23 cellular contexts compared by ENCODE assay signal in genomic region chr6:166898910-166899309, GRCh38. TPM values are rescaled to one million over a fixed set of nuclear protein-coding genes. Genes with fewer than 3 reads are reported as not detected.
A peak's percentile ranks its signal among the peaks of the same experiment; 100 is the strongest.
DNase-seq lines count a peak whose midpoint lies in the region; ATAC-seq, FAIRE-seq and TF ChIP-seq lines count a peak whose summit lies in the region.
"Had no signal": no experiment of that assay in that cellular context is flagged by ENCODE, and none has a peak within 500 bp of the region (broad histone marks: within the 10 kb centered on the region; RNA-seq: fewer than 3 reads in every experiment).

No MANE protein-coding gene starts in this region.

- H2AK5ac ChIP-seq in H9 (ENCODE audit: insufficient read length, low read length): no peak overlapping the region

- intact Hi-C loops in kidney (cut with DNase I): no loop called here

- H3K4me3 Mint-ChIP-seq in H9: no peak overlapping the region
- H3K4me3 Mint-ChIP-seq in neural progenitor cell: no peak overlapping the region
- no peak overlapping the region for H3K4me3 Mint-ChIP-seq in activated T-cell treated with anti-CD3 and anti-CD28 coated beads, Interleukin-2, amount 50 U/mL, for 4 hours
- H3K4me3 Mint-ChIP-seq: B cell; CD4-positive, CD25-positive, alpha-beta regulatory T cell; CD8-positive, alpha-beta T cell; GM23338 had no signal

- peaks cover 4% of the 10 kb centered on the region for H3F3A ChIP-seq in neural progenitor cell (ENCODE audit: low read depth)

- no peak overlapping the region for H3K4me3 ChIP-seq in bronchial epithelial cell (ENCODE audit: low read depth, low read length)
- H3K4me3 ChIP-seq in kidney (ENCODE audit: low read length in 2 of 2): no peak overlapping the region
- no peak overlapping the region for H3K4me3 ChIP-seq in neural progenitor cell
- H3K4me3 ChIP-seq: BLaER1, GM23338 had no signal

- H2BK5ac ChIP-seq in H9 (ENCODE audit: insufficient read length, low read length): no peak overlapping the region

- no peak overlapping the region for H2BK20ac ChIP-seq in H9 (ENCODE audit: low read depth, low read length, poor library complexity, severe bottlenecking)

- no peak overlapping the region for H3K4ac ChIP-seq in H9 (ENCODE audit: low read depth, low read length)

- H3K23me2 ChIP-seq in H9 (ENCODE audit: insufficient read length, low read depth, low read length, poor library complexity, severe bottlenecking): no peaks in the 10 kb centered on the region

- H3K9ac ChIP-seq in H9 (ENCODE audit: extremely low read depth, insufficient read length, low read length): no peak overlapping the region
- no peak overlapping the region for H3K9ac ChIP-seq in kidney (ENCODE audit: low read length in 2 of 2)
- H3K9ac ChIP-seq in neural progenitor cell: no peak overlapping the region
- H3K9ac ChIP-seq: BLaER1 had no signal

- DNase-seq in H9 (no peak), bronchial epithelial cell (ENCODE audit: low read depth) (no peak), kidney (peak; percentile 54), neural progenitor cell (ENCODE audit: low spot score) (no peak), GM13976 (ENCODE audit: low spot score) (no peak), NCI-H82 (lab: John Stamatoyannopoulos, UW) (no peak)
- no peak for DNase-seq in activated T-cell treated with anti-CD3 and anti-CD28 coated beads, Interleukin-2, amount 50 U/mL, for 4 hours
- DNase-seq: CD4-positive, CD25-positive, alpha-beta regulatory T cell; CD8-positive, alpha-beta T cell; DMS 273 treated with DMSO at 0.1 percent for 48 hours; DMS79; EL; GDM1; HCEC 1CT had no signal

- no peaks in the 10 kb centered on the region; a peak in 1 of 5 replicates for H3K9me3 Mint-ChIP-seq in H9
- peaks cover 25% of the 10 kb centered on the region for H3K9me3 Mint-ChIP-seq in neural progenitor cell
- no peaks in the 10 kb centered on the region for H3K9me3 Mint-ChIP-seq in activated T-cell treated with anti-CD3 and anti-CD28 coated beads, Interleukin-2, amount 50 U/mL, for 4 hours
- H3K9me3 Mint-ChIP-seq: CD4-positive, CD25-positive, alpha-beta regulatory T cell; CD8-positive, alpha-beta T cell had no signal

- H3K79me2 ChIP-seq in H9 (ENCODE audit: insufficient read depth, low read length): no peaks in the 10 kb centered on the region
- H3K79me2 ChIP-seq in neural progenitor cell (ENCODE audit: low read depth): no peaks in the 10 kb centered on the region

- no peak overlapping the region for H3K23ac ChIP-seq in H9 (ENCODE audit: insufficient read length, low read depth, low read length)

- no peaks in the 10 kb centered on the region for H3K36me3 Mint-ChIP-seq in H9 (ENCODE audit: insufficient read depth in 1 of 3, low read depth in 3 of 3)
- no peaks in the 10 kb centered on the region for H3K36me3 Mint-ChIP-seq in neural progenitor cell
- no peaks in the 10 kb centered on the region for H3K36me3 Mint-ChIP-seq in activated T-cell treated with anti-CD3 and anti-CD28 coated beads, Interleukin-2, amount 50 U/mL, for 4 hours (ENCODE audit: insufficient read depth)
- H3K36me3 Mint-ChIP-seq: CD8-positive, alpha-beta T cell had no signal

- H3K14ac ChIP-seq in H9 (ENCODE audit: insufficient read depth, low read length): peak overlapping the region; percentile 48; the same call in 1 of the 2 replicates

- peaks cover 8 to 11% of the 10 kb centered on the region in 2 experiments for H3K4me1 Mint-ChIP-seq in H9
- peaks cover 29% of the 10 kb centered on the region for H3K4me1 Mint-ChIP-seq in neural progenitor cell
- no peaks in the 10 kb centered on the region for H3K4me1 Mint-ChIP-seq in activated T-cell treated with anti-CD3 and anti-CD28 coated beads, Interleukin-2, amount 50 U/mL, for 4 hours (ENCODE audit: low read depth)

- FAIRE-seq in bronchial epithelial cell (lab: Jason Lieb, UNC) (peak; percentile 52), kidney (lab: Jason Lieb, UNC) (no peak)
- FAIRE-seq: D721Med, GM12891, GM19239, H54 had no signal

- no peak for ATAC-seq in GM21717 (IDR thresholded peaks at IDR 0.05; ENCODE audit: unreplicated experiment)
- no peak for ATAC-seq in activated T-cell treated with anti-CD3 and anti-CD28 coated beads, Interleukin-2, amount 50 U/mL, for 4 hours
- ATAC-seq: CD8-positive, alpha-beta T cell; GM23338 had no signal

- TF ChIP-seq CTCF in H9 (conservative IDR thresholded peaks at IDR 0.05) (no peak), bronchial epithelial cell (IDR thresholded peaks at IDR 0.05; ENCODE audit: insufficient read depth, low read length, severe bottlenecking) (no peak), kidney (IDR thresholded peaks at IDR 0.05; ENCODE audit: borderline replicate concordance, extremely low read depth, insufficient read depth) (no peak), neural progenitor cell (IDR thresholded peaks at IDR 0.05) (no peak), GM13976 (IDR thresholded peaks at IDR 0.05; ENCODE audit: borderline replicate concordance, control extremely low read depth, extremely low read depth, insufficient read depth, missing control alignments) (no peak)

- H3K4me1 ChIP-seq in H9 (ENCODE audit: insufficient read depth, low read length) (no peaks in the 10 kb centered on the region; the same call in 1 of the 2 replicates), kidney (ENCODE audit: control insufficient read depth in 1 of 2, insufficient read depth in 1 of 2, low read depth in 1 of 2, low read length in 2 of 2) (peaks cover 0 to 2% of the 10 kb centered on the region in 2 donors), neural progenitor cell (peaks cover 7% of the 10 kb centered on the region)
- H3K4me1 ChIP-seq: BLaER1 had no signal

- no peak overlapping the region for H2BK12ac ChIP-seq in H9 (ENCODE audit: insufficient read length, low read depth, low read length)

- no peak overlapping the region for H4K5ac ChIP-seq in H9 (ENCODE audit: insufficient read length, low read depth, low read length)

- H3K36me3 ChIP-seq in bronchial epithelial cell (ENCODE audit: control insufficient read depth, insufficient read depth, low read length) (no peaks in the 10 kb centered on the region), kidney (ENCODE audit: control insufficient read depth in 1 of 2, insufficient read depth in 2 of 2, low read length in 2 of 2) (no peaks in the 10 kb centered on the region), neural progenitor cell (no peaks in the 10 kb centered on the region)
- H3K36me3 ChIP-seq: BLaER1 had no signal

- H2AFZ ChIP-seq in H9 (ENCODE audit: low read length) (no peak overlapping the region), neural progenitor cell (replicated peaks) (no peak overlapping the region)
- H2AFZ ChIP-seq: GM23338 had no signal

- H3K27ac Mint-ChIP-seq in H9 (peak overlapping the region in 2 of 3 experiments; percentile 2 to 26; a peak in 3 of 7 replicates), neural progenitor cell (peak overlapping the region; percentile 4)
- H3K27ac Mint-ChIP-seq: B cell; CD4-positive, CD25-positive, alpha-beta regulatory T cell; CD8-positive, alpha-beta T cell; GM23338 had no signal

- in situ Hi-C loops in GM13976 (cut with MboI; ENCODE audit: low sequenced_read_pairs, unreplicated experiment): no loop called here

- H2BK15ac ChIP-seq in H9 (ENCODE audit: low read depth, low read length): no peak overlapping the region

- H3K56ac ChIP-seq in H9 (ENCODE audit: insufficient read length, low read depth, low read length): no peak overlapping the region

- no peak overlapping the region for H4K8ac ChIP-seq in H9 (replicated peaks; ENCODE audit: insufficient read length, low read depth, low read length)

- peaks cover 36% of the 10 kb centered on the region for H3K27me3 Mint-ChIP-seq in H9 (ENCODE audit: low read depth)
- H3K27me3 Mint-ChIP-seq in neural progenitor cell (ENCODE audit: insufficient read depth, low read depth): no peaks in the 10 kb centered on the region
- no peaks in the 10 kb centered on the region for H3K27me3 Mint-ChIP-seq in activated T-cell treated with anti-CD3 and anti-CD28 coated beads, Interleukin-2, amount 50 U/mL, for 4 hours (ENCODE audit: low read depth)
- H3K27me3 Mint-ChIP-seq: B cell; CD4-positive, CD25-positive, alpha-beta regulatory T cell had no signal

- H2BK120ac ChIP-seq in H9 (ENCODE audit: low read depth, low read length, poor library complexity, severe bottlenecking): no peak overlapping the region

- H3T11ph ChIP-seq in H9 (ENCODE audit: low read length): no peak overlapping the region

- H4K20me1 ChIP-seq in H9 (ENCODE audit: control insufficient read depth, insufficient read depth, insufficient read length) (no peaks in the 10 kb centered on the region), neural progenitor cell (ENCODE audit: low read depth) (no peaks in the 10 kb centered on the region)
- H4K20me1 ChIP-seq: BLaER1 had no signal

- no peak overlapping the region for H3K18ac ChIP-seq in H9 (ENCODE audit: insufficient read length, low read depth, low read length)

- H3K27ac ChIP-seq in H9 (ENCODE audit: insufficient read length, low read depth, low read length) (no peak overlapping the region), kidney (ENCODE audit: low read depth in 2 of 2, low read length in 2 of 2) (no peak overlapping the region), neural progenitor cell (no peak overlapping the region)
- H3K27ac ChIP-seq: BLaER1, C4-2B had no signal

- no peak overlapping the region for H3K4me2 ChIP-seq in H9 (ENCODE audit: insufficient read depth, insufficient read length, low read length)
- no peak overlapping the region for H3K4me2 ChIP-seq in neural progenitor cell
- H3K4me2 ChIP-seq: BLaER1, GM23338 had no signal

- H3K27me3 ChIP-seq in H9 (ENCODE audit: insufficient read depth, low read length) (no peaks in the 10 kb centered on the region), bronchial epithelial cell (ENCODE audit: control insufficient read depth, insufficient read depth, low read length) (no peaks in the 10 kb centered on the region), neural progenitor cell (no peaks in the 10 kb centered on the region)
- H3K27me3 ChIP-seq: BLaER1 had no signal

- H3K79me1 ChIP-seq in H9 (ENCODE audit: insufficient read depth, low read depth, low read length, poor library complexity, severe bottlenecking): no peaks in the 10 kb centered on the region

- WGBS in H9 (ENCODE audit: extremely low coverage, insufficient read length, low lambda C conversion rate): no CpG with 5 or more reads among the region's 36 CpGs

- H3K9me3 ChIP-seq in H9 (ENCODE audit: control insufficient read depth, low read depth, low read length): no peaks in the 10 kb centered on the region
- no peaks in the 10 kb centered on the region for H3K9me3 ChIP-seq in kidney (ENCODE audit: control insufficient read depth in 1 of 2, low read length in 2 of 2)
- H3K9me3 ChIP-seq in neural progenitor cell (ENCODE audit: low read depth): no peaks in the 10 kb centered on the region
- H3K9me3 ChIP-seq: BLaER1 had no signal

- no peak overlapping the region for H4K91ac ChIP-seq in H9 (ENCODE audit: insufficient read length, low read depth, low read length)

RNA-seq across cellular contexts. Expression of gene RNASET2, which starts 57.4 kb away (rescaled TPM):
- total RNA-seq in H9 (2021): 28.2 and 29.2 TPM in 2 replicates
- total RNA-seq in bronchial epithelial cell: 13.2 and 15.0 TPM in 2 replicates
- 69.0 TPM for total RNA-seq in kidney
- polyA plus RNA-seq in kidney (ENCODE audit: insufficient read depth, low read depth, low replicate concordance): 50.7 TPM
- total RNA-seq in neural progenitor cell (ENCODE audit: low replicate concordance): 28.9 and 37.2 TPM in 2 replicates
- 10 to 100 TPM; 43.7 to 67.3 (median 49.4) TPM for total RNA-seq in activated T-cell treated with anti-CD3 and anti-CD28 coated beads, Interleukin-2, amount 50 U/mL, for 4 hours
